Comparison of ENCODE assay signal across 12 cellular contexts in the genomic region with DNA sequence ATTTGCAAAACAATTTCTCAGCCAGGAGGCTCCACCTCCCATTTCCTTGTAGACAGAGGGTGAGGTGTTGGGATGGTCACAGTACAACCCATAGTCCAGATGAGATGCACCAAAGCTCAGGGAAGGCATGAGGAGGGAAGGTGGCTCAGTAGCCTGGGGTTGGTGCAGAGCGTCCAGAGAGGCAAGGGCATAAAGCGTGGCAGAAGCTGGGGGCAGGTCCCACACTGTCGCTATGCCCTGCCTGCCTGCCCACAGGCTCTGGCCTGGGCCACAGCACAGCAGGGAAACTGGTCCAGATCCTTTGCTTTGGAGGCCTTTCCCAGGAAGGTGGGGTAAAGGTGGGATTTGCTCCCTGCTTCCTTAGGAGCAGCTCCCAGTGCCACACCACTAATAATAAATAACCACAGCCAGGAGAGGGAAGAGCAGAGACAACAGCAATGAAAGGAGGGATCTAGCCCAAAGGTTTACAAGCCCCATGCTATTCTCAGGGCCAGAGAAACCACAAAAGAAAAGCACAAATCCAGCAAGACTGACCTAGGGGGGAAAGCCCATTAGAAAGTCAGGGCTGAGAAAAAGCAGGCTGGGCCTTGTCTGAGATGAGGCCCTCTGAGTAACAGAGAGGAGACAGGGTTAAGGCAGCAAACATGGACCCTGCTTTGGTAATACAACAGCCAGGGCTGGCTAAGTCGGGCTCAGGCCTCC. TPM values are rescaled to one million over a fixed set of nuclear protein-coding genes. Genes with fewer than 3 reads are reported as not detected.
DNase-seq lines count a peak whose midpoint lies in the region; ATAC-seq and TF ChIP-seq lines count a peak whose summit lies in the region.
"Had no signal": no experiment of that assay in that cellular context is flagged by ENCODE, and none has a peak within 500 bp of the region (broad histone marks: within the 10 kb centered on the region; RNA-seq: fewer than 3 reads in every experiment).

No MANE protein-coding gene starts in this region.

- intact Hi-C loops in right cardiac atrium (cut with DNase I) = no loop called here
- intact Hi-C loops in Right ventricle myocardium superior (cut with DNase I) = no loop called here
- intact Hi-C loops in aorta (cut with DNase I) = loop anchor here in 1 of 2 donors (2.0 kb wide), 1 partner anchor 45 kb away; no protein-coding TSS in a partner anchor

- TF ChIP-seq CTCF in coronary artery (IDR thresholded peaks at IDR 0.05) (no peak), nephron (IDR thresholded peaks at IDR 0.05; ENCODE audit: unreplicated experiment in 3 of 3) (no peak)

- H3K27me3 Mint-ChIP-seq in nephron (ENCODE audit: low read depth) = peaks cover 3% of the 10 kb centered on the region

- H3K27me3 ChIP-seq in right cardiac atrium (ENCODE audit: control insufficient read depth, insufficient read depth) (no peaks in the 10 kb centered on the region), aorta (ENCODE audit: control insufficient read depth in 1 of 2, insufficient read depth in 2 of 2, low read length in 1 of 2) (no peaks in the 10 kb centered on the region)

- no peaks in the 10 kb centered on the region for H3K9me3 Mint-ChIP-seq in nephron

- H3K4me3 Mint-ChIP-seq in nephron = peak overlapping the region in 2 of 3 experiments; percentile 14 to 51

- H3K36me3 ChIP-seq in aorta (ENCODE audit: control insufficient read depth in 1 of 2, insufficient read depth in 2 of 2, low read length in 1 of 2) = peaks cover 0 to 1% of the 10 kb centered on the region in 2 donors

- peak overlapping the region; percentile 39 for H3K27ac ChIP-seq in right cardiac atrium (ENCODE audit: low read length)
- H3K27ac ChIP-seq in coronary artery = peak overlapping the region; percentile 76 to 94
- H3K27ac ChIP-seq in aorta (ENCODE audit: low read depth in 1 of 2, low read length in 2 of 2) = peak overlapping the region; percentile 71 to 79
- H3K27ac ChIP-seq: KMS-11 had no signal

- peaks cover 93% of the 10 kb centered on the region for H3K4me1 Mint-ChIP-seq in nephron

- H3K4me3 ChIP-seq in right cardiac atrium (ENCODE audit: low read length) (no peak overlapping the region), coronary artery (no peak overlapping the region), aorta (ENCODE audit: low read length in 2 of 2) (no peak overlapping the region)

- H3K4me1 ChIP-seq in right cardiac atrium (ENCODE audit: control insufficient read depth, insufficient read depth, low read length) = peaks cover 20% of the 10 kb centered on the region
- H3K4me1 ChIP-seq in aorta (ENCODE audit: control insufficient read depth in 1 of 2, insufficient read depth in 2 of 2, low read length in 2 of 2) = peaks cover 2 to 14% of the 10 kb centered on the region in 2 donors

- DNase-seq in right cardiac atrium = no peak
- DNase-seq in Right ventricle myocardium superior = no peak
- DNase-seq in coronary artery (ENCODE audit: low spot score) = peak; percentile 67
- DNase-seq in aorta = no peak
- DNase-seq in HCEC 1CT = no peak
- no peak for DNase-seq in NCI-H2081 (lab: John Stamatoyannopoulos, UW)
- DNase-seq: activated T-cell treated with anti-CD3 and anti-CD28 coated beads, Interleukin-2, amount 50 U/mL, for 48 hours; NCI-H510A had no signal

- H3K27ac Mint-ChIP-seq in nephron = peak overlapping the region in 1 of 3 experiments; percentile 99

- ATAC-seq in right cardiac atrium (no peak), Right ventricle myocardium superior (ENCODE audit: poor library complexity) (no peak), aorta (ENCODE audit: low FRiP score) (no peak), HG03342 (IDR thresholded peaks at IDR 0.05; ENCODE audit: unreplicated experiment) (no peak)

- peaks cover 58% of the 10 kb centered on the region for H3K36me3 Mint-ChIP-seq in nephron (ENCODE audit: low read depth)

- 87% methylated on average over 4 of the region's 4 CpGs for WGBS in right cardiac atrium
- WGBS in aorta, 2 donors = 69 to 70% methylated on average over 4 of the region's 4 CpGs

- H3K9me3 ChIP-seq in right cardiac atrium (ENCODE audit: control insufficient read depth, low read length) (no peaks in the 10 kb centered on the region), aorta (ENCODE audit: control insufficient read depth, low read length) (no peaks in the 10 kb centered on the region)

RNA-seq across cellular contexts. Expression of gene PCDHGC5, which starts 27.2 kb away (rescaled TPM):
- 1 to 10 TPM; 1.4 to 2.3 (median 1.9) TPM for total RNA-seq in right cardiac atrium
- 1.4 TPM for polyA plus RNA-seq in right cardiac atrium
- 3.0 TPM for total RNA-seq in Right ventricle myocardium superior
- 1 to 10 TPM; 2.8 to 6.3 TPM for total RNA-seq in aorta
- polyA plus RNA-seq in aorta = under 1 TPM; 0.25 to 0.84 TPM
- total RNA-seq: T-helper 1 cell treated with Interleukin-12 subunit alpha and Interleukin-12 subunit beta and Interleukin-4 antibody, amounts not matched to agents 30 ng/mL and 1 ng/mL, for 36 hours had no signal

RNA-seq across cellular contexts. Expression of gene PCDHGC4, which starts 31.3 kb away (rescaled TPM):
- 1 to 10 TPM; 1.4 to 2.3 (median 1.8) TPM for total RNA-seq in right cardiac atrium
- 1.3 TPM for polyA plus RNA-seq in right cardiac atrium
- 3.0 TPM for total RNA-seq in Right ventricle myocardium superior
- 1 to 10 TPM; 2.8 to 6.1 TPM for total RNA-seq in aorta
- polyA plus RNA-seq in aorta = under 1 TPM; 0.05 to 0.38 TPM
- total RNA-seq: T-helper 1 cell treated with Interleukin-12 subunit alpha and Interleukin-12 subunit beta and Interleukin-4 antibody, amounts not matched to agents 30 ng/mL and 1 ng/mL, for 36 hours had no signal

RNA-seq across cellular contexts. Expression of gene PCDHGC3, which starts 40.3 kb away (rescaled TPM):
- total RNA-seq in right cardiac atrium (10 to 100 TPM; 19.6 to 42.5 (median 33.5) TPM), Right ventricle myocardium superior (17.1 TPM), aorta (100 to 1,000 TPM in 1 of 2 donors, 10 to 100 TPM in 1; 67.3 to 116 TPM)
- polyA plus RNA-seq in right cardiac atrium (35.5 TPM), aorta (10 to 100 TPM; 23.9 to 99.0 TPM)
- total RNA-seq: T-helper 1 cell treated with Interleukin-12 subunit alpha and Interleukin-12 subunit beta and Interleukin-4 antibody, amounts not matched to agents 30 ng/mL and 1 ng/mL, for 36 hours had no signal
